ENCODE assay signal across 21 cellular contexts in genomic region chr7:149778696-149779501, GRCh38. TPM values are rescaled to one million over a fixed set of nuclear protein-coding genes. Genes with fewer than 3 reads are reported as not detected.
DNase-seq lines count a peak whose midpoint lies in the region; ATAC-seq and TF ChIP-seq lines count a peak whose summit lies in the region.
"Had no signal": no experiment of that assay in that cellular context is flagged by ENCODE, and none has a peak within 500 bp of the region (broad histone marks: within the 10 kb centered on the region; RNA-seq: fewer than 3 reads in every experiment).

No MANE protein-coding gene starts in this region.

- DNase-seq in Right ventricle myocardium superior (peak; percentile 21), cardiac septum (ENCODE audit: low spot score) (no peak), chondrocyte (ENCODE audit: low spot score) (peak; percentile 72), type B pancreatic cell (ENCODE audit: extremely low spot score, unreplicated experiment) (no peak), HEK293T (ENCODE audit: extremely low spot score) (no peak), GM13976 (ENCODE audit: low spot score) (no peak)
- DNase-seq: AML-193; CD4-positive, alpha-beta memory T cell; COR-L47; DMS53; KG1; MG63; NCI-H1105 treated with DMSO at 0.1 percent for 48 hours; NCI-H2029; NCI-H446; NCI-H524 treated with DMSO at 0.1 percent for 48 hours; NCI-H774; SJCRH30 had no signal

- POLR2A ChIA-PET in HEK293T (lab: Yijun Ruan, JAX), result interaction anchor here (1.2 kb wide), 1 partner anchor 37 kb away, joined by 5 read pairs; no protein-coding TSS in a partner anchor

- H3K27me3 Mint-ChIP-seq in chondrocyte (ENCODE audit: low read depth), result no peaks in the 10 kb centered on the region
- no peaks in the 10 kb centered on the region for H3K27me3 Mint-ChIP-seq in nephron (ENCODE audit: low read depth)
- H3K27me3 Mint-ChIP-seq in type B pancreatic cell, result peaks cover 7% of the 10 kb centered on the region
- H3K27me3 Mint-ChIP-seq: CD4-positive, alpha-beta memory T cell had no signal

- in situ Hi-C loops in GM13976 (cut with MboI; ENCODE audit: low sequenced_read_pairs, unreplicated experiment), result no loop called here

- no peak overlapping the region for H3K27ac Mint-ChIP-seq in chondrocyte (ENCODE audit: unreplicated experiment)
- peak overlapping the region in 2 of 3 experiments; percentile 48 to 50 for H3K27ac Mint-ChIP-seq in nephron
- peak overlapping the region; percentile 51 for H3K27ac Mint-ChIP-seq in type B pancreatic cell
- H3K27ac Mint-ChIP-seq: CD4-positive, alpha-beta memory T cell had no signal

- no peak for ATAC-seq in Right ventricle myocardium superior (ENCODE audit: poor library complexity)
- ATAC-seq in HG03354 (IDR thresholded peaks at IDR 0.05; ENCODE audit: poor library complexity, severe bottlenecking, unreplicated experiment), result no peak
- ATAC-seq: HCT116 had no signal

- CTCF ChIA-PET in HEK293T (lab: Yijun Ruan, JAX), result interaction anchor here (0.5 to 0.9 kb wide), 3 partner anchors 10 to 347 kb away, joined by 3 read pairs; no protein-coding TSS in a partner anchor

- peaks cover 6% of the 10 kb centered on the region for H3K4me1 Mint-ChIP-seq in chondrocyte (ENCODE audit: low read depth)
- H3K4me1 Mint-ChIP-seq in nephron, result peaks cover 19% of the 10 kb centered on the region
- peaks cover 19% of the 10 kb centered on the region for H3K4me1 Mint-ChIP-seq in type B pancreatic cell (ENCODE audit: unreplicated experiment)

- intact Hi-C loops in Right ventricle myocardium superior (cut with DNase I), result no loop called here
- intact Hi-C loops in cardiac septum (cut with DNase I), result no loop called here

- H3K9me3 Mint-ChIP-seq in chondrocyte (ENCODE audit: low read depth), result no peaks in the 10 kb centered on the region
- H3K9me3 Mint-ChIP-seq in nephron, result no peaks in the 10 kb centered on the region
- H3K9me3 Mint-ChIP-seq in type B pancreatic cell, result no peaks in the 10 kb centered on the region
- H3K9me3 Mint-ChIP-seq: CD4-positive, alpha-beta memory T cell had no signal

- TF ChIP-seq CTCF in chondrocyte (IDR thresholded peaks at IDR 0.05), result no peak
- TF ChIP-seq CTCF in nephron (IDR thresholded peaks at IDR 0.05; ENCODE audit: unreplicated experiment in 3 of 3), result no peak
- no peak for TF ChIP-seq CTCF in type B pancreatic cell (conservative IDR thresholded peaks at IDR 0.05)
- TF ChIP-seq CTCF in GM13976 (IDR thresholded peaks at IDR 0.05; ENCODE audit: borderline replicate concordance, control extremely low read depth, extremely low read depth, insufficient read depth, missing control alignments), result no peak

- H3K36me3 Mint-ChIP-seq in chondrocyte (ENCODE audit: low read depth), result no peaks in the 10 kb centered on the region
- no peaks in the 10 kb centered on the region for H3K36me3 Mint-ChIP-seq in nephron (ENCODE audit: low read depth)
- no peaks in the 10 kb centered on the region for H3K36me3 Mint-ChIP-seq in type B pancreatic cell
- H3K36me3 Mint-ChIP-seq: CD4-positive, alpha-beta memory T cell had no signal

- H3K4me3 Mint-ChIP-seq in chondrocyte (ENCODE audit: unreplicated experiment), result no peak overlapping the region
- no peak overlapping the region for H3K4me3 Mint-ChIP-seq in nephron
- no peak overlapping the region for H3K4me3 Mint-ChIP-seq in type B pancreatic cell

TF ChIP-seq in HEK293T, 16 proteins besides CTCF, POLR2A, EP300 and RAD21:
- no peak for TF ChIP-seq FOXA1 (IDR thresholded peaks at IDR 0.05)
- no peak for TF ChIP-seq CTBP1 (IDR thresholded peaks at IDR 0.05; ENCODE audit: borderline replicate concordance)
- no peak for TF ChIP-seq SUZ12 (IDR thresholded peaks at IDR 0.05)
- TF ChIP-seq ELF4 (IDR thresholded peaks at IDR 0.05), result no peak
- no peak for TF ChIP-seq TARDBP (IDR thresholded peaks at IDR 0.05)
- no peak for TF ChIP-seq BHLHE40 (IDR thresholded peaks at IDR 0.05; ENCODE audit: borderline replicate concordance)
- TF ChIP-seq NFRKB (IDR thresholded peaks at IDR 0.05), result no peak

RNA-seq across cellular contexts. Expression of gene ZNF467, which starts 5.5 kb away (rescaled TPM):
- total RNA-seq in Right ventricle myocardium superior (5.2 TPM), cardiac septum (7.0 TPM), chondrocyte (2.3 to 3.5 TPM (median 3.1 TPM) in 3 replicates), type B pancreatic cell (ENCODE audit: low replicate concordance) (16.7 and 17.6 TPM in 2 replicates)
- total RNA-seq: SJCRH30 had no signal

RNA-seq across cellular contexts. Expression of gene ZNF862, which starts 59.3 kb away (rescaled TPM):
- 12.2 TPM for total RNA-seq in Right ventricle myocardium superior
- total RNA-seq in cardiac septum, result 12.8 TPM
- 15.9 to 17.6 TPM (median 16.3 TPM) in 3 replicates for total RNA-seq in chondrocyte
- total RNA-seq in type B pancreatic cell (ENCODE audit: low replicate concordance), result 21.2 and 23.9 TPM in 2 replicates

Comparison
In these comparisons a context has a peak if more than half of its experiments do, and no peak if none do; other contexts are left out.
1. DNase-seq: peak in Right ventricle myocardium superior (single experiment) and chondrocyte (single experiment); none in cardiac septum (single experiment), type B pancreatic cell (single experiment), HEK293T (single experiment) and GM13976 (single experiment).